8 cellular contexts compared by ENCODE assay signal in genomic region chr3:46976326-46977190, GRCh38. TPM values are rescaled to one million over a fixed set of nuclear protein-coding genes. Genes with fewer than 3 reads are reported as not detected.
DNase-seq lines count a peak whose midpoint lies in the region; ATAC-seq, FAIRE-seq and TF ChIP-seq lines count a peak whose summit lies in the region.

Gene CCDC12 (minus strand): TSS chr3:46976745. CDS start chr3:46976732, 13 bp downstream.

- peaks cover 45 to 52% (median 48%) of the 10 kb centered on the region in 3 donors for H3K4me1 Mint-ChIP-seq in IgD-negative memory B cell

- peak within 1 kb of the TSS; percentile 97 to 100 (median 100) for H3K4me3 Mint-ChIP-seq in IgD-negative memory B cell

- no peaks in the 10 kb centered on the region for H3K27me3 Mint-ChIP-seq in IgD-negative memory B cell

- no peaks in the 10 kb centered on the region for H3K9me3 Mint-ChIP-seq in IgD-negative memory B cell

- ATAC-seq in GM21528 (IDR thresholded peaks at IDR 0.05; ENCODE audit: low FRiP score, unreplicated experiment), result peak; percentile 61

- H3K4me3 ChIP-seq in epithelial cell of proximal tubule (ENCODE audit: low read depth, low read length), result peak within 1 kb of the TSS; percentile 93

- peaks cover 7% of the 10 kb centered on the region for H3K36me3 Mint-ChIP-seq in IgD-negative memory B cell

- no peak for FAIRE-seq in D721Med (lab: Jason Lieb, UNC)

- peak within 1 kb of the TSS; percentile 96 to 99 (median 99) for H3K27ac Mint-ChIP-seq in IgD-negative memory B cell

- TF ChIP-seq CTCF in D721Med (IDR thresholded peaks at IDR 0.05; ENCODE audit: insufficient read depth, missing control alignments), result no peak
- TF ChIP-seq CTCF in epithelial cell of proximal tubule (conservative IDR thresholded peaks at IDR 0.05; ENCODE audit: low read depth, low read length), result no peak

- peak; percentile 98 for DNase-seq in D721Med (ENCODE audit: insufficient read length, low spot score)
- peak; percentile 74 for DNase-seq in OCI-M2 (lab: John Stamatoyannopoulos, UW; ENCODE audit: unreplicated experiment)
- peak; percentile 85 for DNase-seq in activated T-cell treated with anti-CD3 and anti-CD28 coated beads for 48 hours (ENCODE audit: low read depth)
- DNase-seq in epithelial cell of proximal tubule (ENCODE audit: low read depth), result peak; percentile 99
- peak; percentile 98 for DNase-seq in mucosa of gallbladder (ENCODE audit: low spot score)
- DNase-seq in stimulated activated CD8-positive, alpha-beta memory T cell treated with anti-CD3 and anti-CD28 coated beads, Interleukin-4, amount 100 ng/mL, for 4 hours (ENCODE audit: low read depth in 2 of 2, low spot score in 1 of 2), result peak; percentile 85 to 86

RNA-seq across cellular contexts. Expression of gene CCDC12, which starts in this region (rescaled TPM):
- polyA plus RNA-seq in IgD-negative memory B cell, result 151 TPM
- total RNA-seq in epithelial cell of proximal tubule (41.9 and 60.3 TPM in 2 replicates), mucosa of gallbladder (50.0 TPM)

Comparison
In these comparisons a context has a peak if more than half of its experiments do, and no peak if none do; other contexts are left out.
1. Peak in every context shown above with its lines: DNase-seq, ATAC-seq and H3K4me3 ChIP-seq.